ENCODE assay signal across 1 cellular context in the genomic region with DNA sequence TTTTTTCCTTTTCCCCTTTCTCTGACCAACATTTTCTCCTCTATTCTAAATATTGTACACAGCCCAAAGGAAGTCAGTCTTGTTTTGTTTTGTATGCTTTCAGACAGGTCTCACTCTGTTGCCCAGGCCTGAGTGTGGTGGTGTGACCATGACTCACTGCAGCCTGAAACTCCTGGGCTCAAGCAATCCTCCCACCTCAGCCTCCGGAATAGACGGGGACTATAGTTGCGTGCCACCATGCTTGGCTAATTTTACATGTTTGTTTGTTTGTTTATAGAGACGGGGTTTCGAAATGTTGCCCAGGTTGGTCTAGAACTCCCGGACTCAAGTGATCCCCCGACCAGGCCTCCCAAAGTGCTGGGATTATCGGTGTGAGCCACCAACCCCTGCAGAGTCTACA.
TF ChIP-seq lines count a peak whose summit lies in the region.

No MANE protein-coding gene starts in this region.

TF ChIP-seq in K562, 482 proteins besides CTCF, POLR2A, EP300 and RAD21 (continued from another document):
- TF ChIP-seq ATF3 (IDR thresholded peaks at IDR 0.05) (peak; percentile 44), ATF3 (CRISPR knock-in tag; conservative IDR thresholded peaks at IDR 0.05) (no peak), KDM5B (IDR thresholded peaks at IDR 0.05; ENCODE audit: insufficient replicate concordance, low read depth, low read length) (no peak), ZNF655 (CRISPR knock-in tag; IDR thresholded peaks at IDR 0.05) (no peak), ZNF3 (CRISPR knock-in tag; IDR thresholded peaks at IDR 0.05) (no peak)
